19 cellular contexts compared by ENCODE assay signal in the genomic region with DNA sequence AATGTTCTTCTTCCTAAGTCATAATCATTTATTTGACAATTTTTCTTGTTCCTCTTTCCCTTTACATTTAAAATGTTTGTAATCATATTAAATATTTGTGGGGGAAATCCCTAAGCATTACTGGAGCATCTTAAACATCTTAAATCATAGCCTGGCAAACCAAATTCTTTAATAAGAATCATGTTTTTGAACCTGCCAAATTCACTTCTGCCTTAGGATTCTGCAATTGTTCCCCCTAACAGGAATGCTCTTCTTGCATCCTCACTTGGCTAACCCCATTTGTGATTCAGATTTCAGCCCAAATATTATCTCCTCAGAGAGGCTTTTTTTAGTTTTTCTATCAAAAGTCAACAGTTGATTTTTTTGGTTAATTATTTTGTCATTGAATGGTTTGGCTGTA.
DNase-seq lines count a peak whose midpoint lies in the region; ATAC-seq, FAIRE-seq and TF ChIP-seq lines count a peak whose summit lies in the region.
"Had no signal": no experiment of that assay in that cellular context is flagged by ENCODE, and none has a peak within 500 bp of the region (broad histone marks: within the 10 kb centered on the region; RNA-seq: fewer than 3 reads in every experiment).

No MANE protein-coding gene starts in this region.

- peak overlapping the region; percentile 9 for H3K27ac Mint-ChIP-seq in nephron progenitor cell
- H3K27ac Mint-ChIP-seq: CD4-positive, alpha-beta memory T cell had no signal

- DNase-seq in A549 (ENCODE audit: low read depth in 1 of 2, low spot score in 1 of 2) (no peak), SK-N-SH (no peak), fibroblast of peridontal ligament (ENCODE audit: extremely low read depth) (peak; percentile 34), nephron progenitor cell (no peak), iPS-NIHi7 (ENCODE audit: extremely low spot score) (no peak)
- DNase-seq: BE2C; CD4-positive, alpha-beta memory T cell; DMS153; DMS79 treated with DMSO at 0.1 percent for 48 hours; KBM-7 had no signal

- ATAC-seq in A549 (no peak), HG03139 (IDR thresholded peaks at IDR 0.05; ENCODE audit: unreplicated experiment) (no peak), HG03108 (IDR thresholded peaks at IDR 0.05; ENCODE audit: unreplicated experiment) (no peak), HG03175 (IDR thresholded peaks at IDR 0.05; ENCODE audit: unreplicated experiment) (no peak)
- ATAC-seq: HCT116 had no signal

- no peaks in the 10 kb centered on the region for H3K36me3 ChIP-seq in SK-N-SH (replicated peaks in 1 of 2; ENCODE audit: control insufficient read depth in 1 of 2, insufficient read depth in 2 of 2, low read length in 1 of 2)
- H3K36me3 ChIP-seq: BE2C had no signal

- no peak overlapping the region for H3K4me3 Mint-ChIP-seq in nephron progenitor cell
- H3K4me3 Mint-ChIP-seq: CD4-positive, alpha-beta memory T cell had no signal

- H3K4me1 ChIP-seq in A549, result peaks cover 17% of the 10 kb centered on the region; the same call in 2 of the 3 replicates
- H3K4me1 ChIP-seq in SK-N-SH (ENCODE audit: control insufficient read depth in 1 of 2, insufficient read depth in 2 of 2, low read depth in 1 of 2, low read length in 1 of 2), result peaks cover 0 to 11% of the 10 kb centered on the region in 2 experiments
- H3K4me1 ChIP-seq: BE2C had no signal

- TF ChIP-seq CTCF in A549 (IDR thresholded peaks at IDR 0.05), result no peak
- no peak for TF ChIP-seq CTCF in SK-N-SH (IDR thresholded peaks at IDR 0.05)
- TF ChIP-seq CTCF in nephron progenitor cell (IDR thresholded peaks at IDR 0.05), result no peak

- no peaks in the 10 kb centered on the region for H4K20me1 ChIP-seq in SK-N-SH (ENCODE audit: insufficient read depth)

- H3K79me2 ChIP-seq in SK-N-SH (ENCODE audit: insufficient read depth), result no peaks in the 10 kb centered on the region

- POLR2A ChIA-PET in A549 (lab: Yijun Ruan, JAX) (no interaction called here), SK-N-SH (lab: Yijun Ruan, JAX) (no interaction called here)

- CTCF ChIA-PET in A549 (lab: Yijun Ruan, JAX), result no interaction called here
- CTCF ChIA-PET in SK-N-SH (lab: Yijun Ruan, JAX), result no interaction called here

- no peaks in the 10 kb centered on the region for H3K9me3 ChIP-seq in A549
- H3K9me3 ChIP-seq in SK-N-SH, result no peaks in the 10 kb centered on the region
- H3K9me3 ChIP-seq: BE2C had no signal

- no peak for TF ChIP-seq EP300 in A549 (IDR thresholded peaks at IDR 0.05)
- no peak for TF ChIP-seq EP300 in SK-N-SH (IDR thresholded peaks at IDR 0.05; ENCODE audit: borderline replicate concordance in 1 of 2, low read depth in 1 of 2, low read length in 1 of 2)

- no peaks in the 10 kb centered on the region for H3K4me1 Mint-ChIP-seq in nephron progenitor cell
- H3K4me1 Mint-ChIP-seq: CD4-positive, alpha-beta memory T cell had no signal

- peaks cover 13% of the 10 kb centered on the region for H3F3A ChIP-seq in SK-N-SH (replicated peaks; ENCODE audit: insufficient read depth)

- no peak overlapping the region for H2AFZ ChIP-seq in SK-N-SH (ENCODE audit: low read depth)

- no peak overlapping the region for H3K9ac ChIP-seq in SK-N-SH

- H3K4me2 ChIP-seq in A549 (peak overlapping the region; percentile 41; the same call in 1 of the 3 replicates), SK-N-SH (peak overlapping the region; percentile 54; the same call in 1 of the 2 replicates)

- no peaks in the 10 kb centered on the region for H3K27me3 Mint-ChIP-seq in nephron progenitor cell (ENCODE audit: low read depth, poor library complexity)

- no peaks in the 10 kb centered on the region for H3K9me2 ChIP-seq in SK-N-SH

- FAIRE-seq in A549 (lab: Jason Lieb, UNC), result no peak
- FAIRE-seq: D721Med, G401.6, GM12892 had no signal

- peaks cover 2% of the 10 kb centered on the region for H3K9me3 Mint-ChIP-seq in nephron progenitor cell

- no peak for TF ChIP-seq POLR2A in A549 (IDR thresholded peaks at IDR 0.05; ENCODE audit: low read length)

- no peaks in the 10 kb centered on the region for H3K36me3 Mint-ChIP-seq in nephron progenitor cell (ENCODE audit: low read depth)
- H3K36me3 Mint-ChIP-seq: CD4-positive, alpha-beta memory T cell had no signal

- no peaks in the 10 kb centered on the region for H3K27me3 ChIP-seq in SK-N-SH (ENCODE audit: insufficient read depth)
- H3K27me3 ChIP-seq: BE2C had no signal

- TF ChIP-seq RAD21 in A549 (conservative IDR thresholded peaks at IDR 0.05 in 1 of 2, IDR thresholded peaks at IDR 0.05 in 1 of 2) (no peak), SK-N-SH (IDR thresholded peaks at IDR 0.05; ENCODE audit: low read length) (no peak)

- H3K27ac ChIP-seq in A549 (no peak overlapping the region; a peak in 3 of 6 replicates), SK-N-SH (ENCODE audit: low read depth in 2 of 2, low read length in 1 of 2) (peak overlapping the region; percentile 82 to 91; a peak in 3 of 4 replicates)
- H3K27ac ChIP-seq: 22Rv1, C4-2B had no signal

- no peak overlapping the region for H3K4me3 ChIP-seq in A549
- no peak overlapping the region for H3K4me3 ChIP-seq in SK-N-SH (ENCODE audit: low read depth in 2 of 2, low read length in 1 of 2)

TF ChIP-seq in A549, 52 proteins besides CTCF, POLR2A, EP300 and RAD21 (continues in another document):
- TF ChIP-seq JUNB (IDR thresholded peaks at IDR 0.05) (no peak), JUN (IDR thresholded peaks at IDR 0.05) (no peak), RFX5 (IDR thresholded peaks at IDR 0.05) (no peak), HEYL (CRISPR knock-in tag; IDR thresholded peaks at IDR 0.05) (no peak), SREBF2 (IDR thresholded peaks at IDR 0.05) (no peak), ELK1 (IDR thresholded peaks at IDR 0.05; ENCODE audit: low read depth, low read length) (no peak), NPAS2 (CRISPR knock-in tag; IDR thresholded peaks at IDR 0.05; ENCODE audit: borderline replicate concordance) (no peak), MYC (IDR thresholded peaks at IDR 0.05; ENCODE audit: borderline replicate concordance, low read length) (no peak), KDM5A (IDR thresholded peaks at IDR 0.05) (no peak)
- TF ChIP-seq, protein P1, sequence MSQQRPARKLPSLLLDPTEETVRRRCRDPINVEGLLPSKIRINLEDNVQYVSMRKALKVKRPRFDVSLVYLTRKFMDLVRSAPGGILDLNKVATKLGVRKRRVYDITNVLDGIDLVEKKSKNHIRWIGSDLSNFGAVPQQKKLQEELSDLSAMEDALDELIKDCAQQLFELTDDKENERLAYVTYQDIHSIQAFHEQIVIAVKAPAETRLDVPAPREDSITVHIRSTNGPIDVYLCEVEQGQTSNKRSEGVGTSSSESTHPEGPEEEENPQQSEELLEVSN (IDR thresholded peaks at IDR 0.05; ENCODE audit: borderline replicate concordance, low read depth), result no peak
- TF ChIP-seq, protein P2, sequence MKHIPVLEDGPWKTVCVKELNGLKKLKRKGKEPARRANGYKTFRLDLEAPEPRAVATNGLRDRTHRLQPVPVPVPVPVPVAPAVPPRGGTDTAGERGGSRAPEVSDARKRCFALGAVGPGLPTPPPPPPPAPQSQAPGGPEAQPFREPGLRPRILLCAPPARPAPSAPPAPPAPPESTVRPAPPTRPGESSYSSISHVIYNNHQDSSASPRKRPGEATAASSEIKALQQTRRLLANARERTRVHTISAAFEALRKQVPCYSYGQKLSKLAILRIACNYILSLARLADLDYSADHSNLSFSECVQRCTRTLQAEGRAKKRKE (CRISPR knock-in tag; IDR thresholded peaks at IDR 0.05; ENCODE audit: low read depth), result no peak

TF ChIP-seq in SK-N-SH, 30 proteins besides CTCF, POLR2A, EP300 and RAD21:
- TF ChIP-seq, protein P3, sequence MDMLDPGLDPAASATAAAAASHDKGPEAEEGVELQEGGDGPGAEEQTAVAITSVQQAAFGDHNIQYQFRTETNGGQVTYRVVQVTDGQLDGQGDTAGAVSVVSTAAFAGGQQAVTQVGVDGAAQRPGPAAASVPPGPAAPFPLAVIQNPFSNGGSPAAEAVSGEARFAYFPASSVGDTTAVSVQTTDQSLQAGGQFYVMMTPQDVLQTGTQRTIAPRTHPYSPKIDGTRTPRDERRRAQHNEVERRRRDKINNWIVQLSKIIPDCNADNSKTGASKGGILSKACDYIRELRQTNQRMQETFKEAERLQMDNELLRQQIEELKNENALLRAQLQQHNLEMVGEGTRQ (IDR thresholded peaks at IDR 0.05; ENCODE audit: borderline replicate concordance, low read depth, low read length), result no peak
- TF ChIP-seq PBX3 (IDR thresholded peaks at IDR 0.05), result peak; percentile 15; the same call in 1 of the 2 replicates
- 0 out of 2 replicates have a peak, but pooled peaks have one; percentile 5 for TF ChIP-seq JUND (IDR thresholded peaks at IDR 0.05)

Comparison
In these comparisons a context has a peak if more than half of its experiments do, and no peak if none do; other contexts are left out.
1. H3K27ac ChIP-seq: peak in SK-N-SH (2 of 2); none in A549 (0 of 2).
2. Of the 12 proteins assayed by ChIP-seq in both A549 and SK-N-SH: peak only in A549: none; only in SK-N-SH: PBX3; in both: none; in neither: 11.